In genomic region chr13:50512602-50513527, GRCh38 we compare ENCODE assay signal across 7 cellular contexts.
DNase-seq lines count a peak whose midpoint lies in the region; ATAC-seq and TF ChIP-seq lines count a peak whose summit lies in the region.

No MANE protein-coding gene starts in this region.

- 5 to 9% (median 9%) methylated on average over 12 of the region's 12 CpGs for WGBS in psoas muscle, 3 donors

- intact Hi-C loops in Right ventricle myocardium inferior (cut with DNase I) = loop anchor here (5.0 kb wide), 1 partner anchor 391 kb away; no protein-coding TSS in a partner anchor
- intact Hi-C loops in psoas muscle (cut with DNase I) = no loop called here

- no peaks in the 10 kb centered on the region for H3K27me3 ChIP-seq in psoas muscle (ENCODE audit: insufficient read depth in 3 of 3, low read length in 2 of 3)

- TF ChIP-seq CTCF in HFF-Myc (IDR thresholded peaks at IDR 0.05; ENCODE audit: low read depth, low read length, missing control alignments) = peak; percentile 17
- TF ChIP-seq CTCF in psoas muscle (IDR thresholded peaks at IDR 0.05) = peak; percentile 9

- H3K4me3 ChIP-seq in HFF-Myc (replicated peaks; ENCODE audit: low read depth, low read length) (peak overlapping the region; percentile 16; the same call in 1 of the 2 replicates), psoas muscle (peak overlapping the region; percentile 47)

- H3K4me1 ChIP-seq in psoas muscle = peaks cover 23% of the 10 kb centered on the region

- peak overlapping the region; percentile 88 for H3K27ac ChIP-seq in psoas muscle

- no peak for DNase-seq in HFF-Myc (ENCODE audit: extremely low read depth, low read depth)
- DNase-seq in NCI-H1105 (lab: John Stamatoyannopoulos, UW) = peak; percentile 29
- DNase-seq in activated T-helper 1 cell treated with Interleukin-2 at 50 U/mL for 16 hours (ENCODE audit: low read depth) = peak; percentile 24
- DNase-seq in Right ventricle myocardium inferior (ENCODE audit: missing footprints) = peak; percentile 78
- peak; percentile 53 to 73 for DNase-seq in psoas muscle
- DNase-seq in NCI-H1417 (lab: John Stamatoyannopoulos, UW) = no peak

- ATAC-seq in GM18499 (IDR thresholded peaks at IDR 0.05; ENCODE audit: insufficient read depth, unreplicated experiment) (peak; percentile 64), Right ventricle myocardium inferior (peak; percentile 85), psoas muscle (peak; percentile 56 to 88 (median 80))

- no peaks in the 10 kb centered on the region for H3K36me3 ChIP-seq in psoas muscle (ENCODE audit: insufficient read depth in 1 of 2, low read depth in 1 of 2)

- H3K9me3 ChIP-seq in psoas muscle = peaks cover 7% of the 10 kb centered on the region

Comparison
In these comparisons a context has a peak if more than half of its experiments do, and no peak if none do; other contexts are left out.
1. DNase-seq: peak in NCI-H1105 (single experiment), activated T-helper 1 cell treated with Interleukin-2 at 50 U/mL for 16 hours (single experiment), Right ventricle myocardium inferior (single experiment) and psoas muscle (2 of 2); none in HFF-Myc (single experiment) and NCI-H1417 (0 of 3).
2. Peak in every context shown above with its lines, with median percentiles within 50 percentile points of each other: ATAC-seq.